In genomic region chr1:155127672-155128468, GRCh38 we compare ENCODE assay signal across 8 cellular contexts. TPM values are rescaled to one million over a fixed set of nuclear protein-coding genes. Genes with fewer than 3 reads are reported as not detected.
DNase-seq lines count a peak whose midpoint lies in the region; ATAC-seq and TF ChIP-seq lines count a peak whose summit lies in the region.

EFNA1 (plus strand) TSS chr1:155127876; CDS start chr1:155127978, 102 bp downstream.

- peaks cover 65% of the 10 kb centered on the region for H3K27me3 Mint-ChIP-seq in T-helper 1 cell treated with Interleukin-12 subunit alpha and Interleukin-12 subunit beta and Interleukin-4 antibody, amounts not matched to agents 30 μg/mL and 1 μg/mL, for 36 hours (ENCODE audit: low read depth)

- peaks cover 7 to 17% of the 10 kb centered on the region in 2 experiments; a peak in 3 of 4 replicates for H3K36me3 ChIP-seq in HCT116 (ENCODE audit: control insufficient read depth in 1 of 2, insufficient read depth in 2 of 2, low read length in 2 of 2)

- CTCF ChIA-PET in AG04449 (lab: Yijun Ruan, JAX) = interaction anchor here (0.9 to 8.0 kb wide), 6 partner anchors 33 to 71 kb away, joined by 3 to 52 read pairs (median 6); partner anchors contain the start of gene KRTCAP2
- CTCF ChIA-PET in HCT116 (lab: Charles Lee) = interaction anchor here (0.7 to 3.5 kb wide), 4 partner anchors 36 to 45 kb away, joined by 3 to 13 read pairs (median 7); partner anchors contain the start of gene KRTCAP2

- H2AFZ ChIP-seq in HCT116 (ENCODE audit: low read depth, low read length, poor library complexity, severe bottlenecking) = no peak within 1 kb of the TSS

- peak within 1 kb of the TSS; percentile 53 for H3K4me3 ChIP-seq in AG04449 (ENCODE audit: low read depth, low read length)
- peak within 1 kb of the TSS; percentile 70 to 97 for H3K4me3 ChIP-seq in HCT116 (replicated peaks in 1 of 2; ENCODE audit: low read depth in 1 of 2, low read length in 2 of 2)

- intact Hi-C loops in HCT116 (cut with micrococcal nuclease) = loop anchor here (2.0 kb wide), 1 partner anchor 33 kb away; no protein-coding TSS in a partner anchor
- intact Hi-C loops in sciatic nerve (cut with DNase I) = loop anchor here (10.0 kb wide), 1 partner anchor 47 kb away; the partner anchor contains the start of genes KRTCAP2 and TRIM46

- no peaks in the 10 kb centered on the region for H3K9me3 Mint-ChIP-seq in T-helper 1 cell treated with Interleukin-12 subunit alpha and Interleukin-12 subunit beta and Interleukin-4 antibody, amounts not matched to agents 30 μg/mL and 1 μg/mL, for 36 hours

- peak within 1 kb of the TSS; percentile 70 for H3K4me3 Mint-ChIP-seq in T-helper 1 cell treated with Interleukin-12 subunit alpha and Interleukin-12 subunit beta and Interleukin-4 antibody, amounts not matched to agents 30 μg/mL and 1 μg/mL, for 36 hours

- BruUV-seq in HCT116 (replicated peaks; lab: Mats Ljungman, UMichigan) = no TSS peak

- POLR2A ChIA-PET in AG04449 (lab: Yijun Ruan, JAX) = interaction anchor here (1.4 kb wide), 1 partner anchor 45 kb away, joined by 3 read pairs; the partner anchor contains the start of gene KRTCAP2
- POLR2A ChIA-PET in HCT116 (lab: Charles Lee) = no interaction called here

- no peak within 1 kb of the TSS for H3K27ac Mint-ChIP-seq in T-helper 1 cell treated with Interleukin-12 subunit alpha and Interleukin-12 subunit beta and Interleukin-4 antibody, amounts not matched to agents 30 μg/mL and 1 μg/mL, for 36 hours

- ATAC-seq in HCT116 (peak; percentile 58), sciatic nerve (peak; percentile 58), GM19397 (IDR thresholded peaks at IDR 0.05; ENCODE audit: unreplicated experiment) (no peak)

- peaks cover 2% of the 10 kb centered on the region for H3K36me3 Mint-ChIP-seq in T-helper 1 cell treated with Interleukin-12 subunit alpha and Interleukin-12 subunit beta and Interleukin-4 antibody, amounts not matched to agents 30 μg/mL and 1 μg/mL, for 36 hours (ENCODE audit: low read depth)

- H3K27me3 ChIP-seq in HCT116 (ENCODE audit: insufficient read depth, low read length) = no peaks in the 10 kb centered on the region

- H4K20me1 ChIP-seq in HCT116 (ENCODE audit: insufficient read depth) = no peaks in the 10 kb centered on the region

- TF ChIP-seq RAD21 in HCT116 (IDR thresholded peaks at IDR 0.05; ENCODE audit: low read depth) = no peak

- no peak for TF ChIP-seq POLR2A in HCT116 (IDR thresholded peaks at IDR 0.05; ENCODE audit: borderline replicate concordance, extremely low read depth, insufficient read depth, insufficient read length)

- no peaks in the 10 kb centered on the region for H3K9me3 ChIP-seq in HCT116 (ENCODE audit: control insufficient read depth in 1 of 2, insufficient read depth in 1 of 2, low read depth in 1 of 2, low read length in 2 of 2)

- RAD21 ChIA-PET in HCT116 (lab: Charles Lee; ENCODE audit: low non-redundant PET in 1 of 2, low total read pairs in 2 of 2, uncharacterized antibody in 2 of 2, unreplicated experiment in 2 of 2) = no interaction called here

- peaks cover 18% of the 10 kb centered on the region for H3K4me1 Mint-ChIP-seq in T-helper 1 cell treated with Interleukin-12 subunit alpha and Interleukin-12 subunit beta and Interleukin-4 antibody, amounts not matched to agents 30 μg/mL and 1 μg/mL, for 36 hours (ENCODE audit: low read depth)

- DNase-seq in AG04449 (ENCODE audit: low read depth, low spot score) (no peak), HCT116 (ENCODE audit: low read depth, low spot score) (no peak), caudate nucleus (lab: John Stamatoyannopoulos, UW) (peak in 54 of 61 donors; percentile 30 to 92 (median 76)), iPS-NIHi7 (ENCODE audit: extremely low spot score) (peak; percentile 39), sciatic nerve (ENCODE audit: low spot score) (peak; percentile 84), NCI-H1092 treated with DMSO at 0.1 percent for 48 hours (lab: John Stamatoyannopoulos, UW) (no peak)

- peaks cover 41% of the 10 kb centered on the region for H3K79me2 ChIP-seq in HCT116 (ENCODE audit: insufficient read depth, low read length)

- H3K27ac ChIP-seq in HCT116 (ENCODE audit: low read depth, low read length) = peak within 1 kb of the TSS; percentile 97
- peak within 1 kb of the TSS; percentile 98 for H3K27ac ChIP-seq in caudate nucleus (ENCODE audit: low read depth, low read length)

- no peaks in the 10 kb centered on the region for H3K9me2 ChIP-seq in HCT116 (ENCODE audit: insufficient read depth)

- TF ChIP-seq CTCF in AG04449 (IDR thresholded peaks at IDR 0.05; ENCODE audit: insufficient read depth, low read length, missing control alignments) = no peak
- TF ChIP-seq CTCF in HCT116 (IDR thresholded peaks at IDR 0.05 in 2 of 3, conservative IDR thresholded peaks at IDR 0.05 in 1 of 3; ENCODE audit: borderline replicate concordance in 1 of 3, insufficient read depth in 1 of 3, low read depth in 2 of 3, low read length in 2 of 3) = no peak

- H3K9ac ChIP-seq in HCT116 (ENCODE audit: low read length) = peak within 1 kb of the TSS; percentile 91

- peaks cover 29 to 73% of the 10 kb centered on the region in 2 experiments for H3K4me1 ChIP-seq in HCT116 (ENCODE audit: control insufficient read depth in 1 of 2, insufficient read depth in 2 of 2, low read length in 2 of 2)

- H3K4me2 ChIP-seq in HCT116 (ENCODE audit: low read length) = peak within 1 kb of the TSS; percentile 99

TF ChIP-seq in HCT116, 20 proteins besides CTCF, POLR2A, EP300 and RAD21:
- no peak for TF ChIP-seq TCF7L2 (IDR thresholded peaks at IDR 0.05; ENCODE audit: borderline replicate concordance, extremely low read depth, insufficient read depth, insufficient read length)
- TF ChIP-seq MAX (IDR thresholded peaks at IDR 0.05) = no peak
- no peak for TF ChIP-seq FOSL1 (IDR thresholded peaks at IDR 0.05; ENCODE audit: low read depth)
- no peak for TF ChIP-seq SRF (IDR thresholded peaks at IDR 0.05; ENCODE audit: low read depth)
- TF ChIP-seq POLR2AphosphoS5 (IDR thresholded peaks at IDR 0.05; ENCODE audit: low read depth, low read length) = peak; percentile 98
TF ChIP-seq in HCT116: peak in this region for 1.

RNA-seq across cellular contexts. Expression of gene EFNA1, which starts in this region (rescaled TPM):
- total RNA-seq in HCT116 (2021; ENCODE audit: unreplicated experiment) (19.7 TPM), sciatic nerve (49.0 TPM)
- 31.3 and 39.6 TPM in 2 replicates for polyA plus RNA-seq in HCT116 (2012)

Comparison
In these comparisons a context has a peak if more than half of its experiments do, and no peak if none do; other contexts are left out.
1. DNase-seq: peak in caudate nucleus (54 of 61), iPS-NIHi7 (single experiment) and sciatic nerve (single experiment); none in AG04449 (single experiment), HCT116 (single experiment) and NCI-H1092 treated with DMSO at 0.1 percent for 48 hours (single experiment).